1 cellular context compared by ENCODE assay signal in the genomic region with DNA sequence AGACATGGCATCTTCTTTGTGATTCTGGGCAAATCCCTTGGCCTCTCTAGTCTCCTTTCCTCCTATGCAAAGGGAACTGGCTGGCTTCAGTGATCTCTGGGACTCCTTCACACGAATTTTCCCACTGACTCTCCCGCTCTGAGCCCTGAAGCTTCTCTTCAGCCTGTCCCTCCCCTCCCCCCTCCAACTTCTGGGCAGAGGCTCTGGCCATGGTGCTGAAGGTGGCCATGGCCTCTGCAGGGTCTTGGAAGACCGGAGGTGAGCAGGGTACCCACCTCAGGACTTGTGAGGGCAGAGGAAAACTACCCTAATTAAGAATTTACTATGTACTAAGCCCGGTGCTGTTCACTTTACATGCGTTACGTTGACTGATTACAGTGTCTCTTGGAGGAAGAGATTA.
TF ChIP-seq lines count a peak whose summit lies in the region.

No MANE protein-coding gene starts in this region.

TF ChIP-seq in K562, 482 proteins besides CTCF, POLR2A, EP300 and RAD21 (continued from another document and continues in another):
- TF ChIP-seq, protein P1, sequence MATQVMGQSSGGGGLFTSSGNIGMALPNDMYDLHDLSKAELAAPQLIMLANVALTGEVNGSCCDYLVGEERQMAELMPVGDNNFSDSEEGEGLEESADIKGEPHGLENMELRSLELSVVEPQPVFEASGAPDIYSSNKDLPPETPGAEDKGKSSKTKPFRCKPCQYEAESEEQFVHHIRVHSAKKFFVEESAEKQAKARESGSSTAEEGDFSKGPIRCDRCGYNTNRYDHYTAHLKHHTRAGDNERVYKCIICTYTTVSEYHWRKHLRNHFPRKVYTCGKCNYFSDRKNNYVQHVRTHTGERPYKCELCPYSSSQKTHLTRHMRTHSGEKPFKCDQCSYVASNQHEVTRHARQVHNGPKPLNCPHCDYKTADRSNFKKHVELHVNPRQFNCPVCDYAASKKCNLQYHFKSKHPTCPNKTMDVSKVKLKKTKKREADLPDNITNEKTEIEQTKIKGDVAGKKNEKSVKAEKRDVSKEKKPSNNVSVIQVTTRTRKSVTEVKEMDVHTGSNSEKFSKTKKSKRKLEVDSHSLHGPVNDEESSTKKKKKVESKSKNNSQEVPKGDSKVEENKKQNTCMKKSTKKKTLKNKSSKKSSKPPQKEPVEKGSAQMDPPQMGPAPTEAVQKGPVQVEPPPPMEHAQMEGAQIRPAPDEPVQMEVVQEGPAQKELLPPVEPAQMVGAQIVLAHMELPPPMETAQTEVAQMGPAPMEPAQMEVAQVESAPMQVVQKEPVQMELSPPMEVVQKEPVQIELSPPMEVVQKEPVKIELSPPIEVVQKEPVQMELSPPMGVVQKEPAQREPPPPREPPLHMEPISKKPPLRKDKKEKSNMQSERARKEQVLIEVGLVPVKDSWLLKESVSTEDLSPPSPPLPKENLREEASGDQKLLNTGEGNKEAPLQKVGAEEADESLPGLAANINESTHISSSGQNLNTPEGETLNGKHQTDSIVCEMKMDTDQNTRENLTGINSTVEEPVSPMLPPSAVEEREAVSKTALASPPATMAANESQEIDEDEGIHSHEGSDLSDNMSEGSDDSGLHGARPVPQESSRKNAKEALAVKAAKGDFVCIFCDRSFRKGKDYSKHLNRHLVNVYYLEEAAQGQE (CRISPR knock-in tag; IDR thresholded peaks at IDR 0.05; ENCODE audit: low read depth): peak; percentile 97
- TF ChIP-seq BRF1 (IDR thresholded peaks at IDR 0.05; ENCODE audit: borderline replicate concordance, extremely low read depth, insufficient read length) (no peak), ZNF174 (CRISPR knock-in tag; IDR thresholded peaks at IDR 0.05) (no peak), NRF1 (conservative IDR thresholded peaks at IDR 0.05 in 1 of 2, IDR thresholded peaks at IDR 0.05 in 1 of 2) (no peak), U2AF1 (optimal IDR thresholded peaks at IDR 0.05; ENCODE audit: low read depth, low read length) (no peak), ZNF3 (CRISPR knock-in tag; IDR thresholded peaks at IDR 0.05) (no peak), ZC3H4 (CRISPR knock-in tag; IDR thresholded peaks at IDR 0.05; ENCODE audit: borderline replicate concordance) (no peak), ZNF263 (CRISPR knock-in tag; IDR thresholded peaks at IDR 0.05; ENCODE audit: borderline replicate concordance) (no peak; the same call in 1 of the 2 replicates), ILK (tag; IDR thresholded peaks at IDR 0.05; ENCODE audit: borderline replicate concordance, low read depth) (no peak), LEF1 (IDR thresholded peaks at IDR 0.05) (no peak), ELF1 (tag; IDR thresholded peaks at IDR 0.05) (no peak), SPI1 (IDR thresholded peaks at IDR 0.05; ENCODE audit: borderline replicate concordance, low read depth, low read length) (no peak), BHLHE40 (IDR thresholded peaks at IDR 0.05; ENCODE audit: low read length) (no peak), SMAD1 (IDR thresholded peaks at IDR 0.05; ENCODE audit: low read depth, low read length, partially characterized antibody) (no peak), NCOA2 (IDR thresholded peaks at IDR 0.05; ENCODE audit: partially characterized antibody in 2 of 2) (no peak), ZNF764 (CRISPR knock-in tag; IDR thresholded peaks at IDR 0.05; ENCODE audit: low read depth) (no peak), HDGF (IDR thresholded peaks at IDR 0.05) (no peak), PHB (CRISPR knock-in tag; IDR thresholded peaks at IDR 0.05) (no peak)
- TF ChIP-seq, protein P2, sequence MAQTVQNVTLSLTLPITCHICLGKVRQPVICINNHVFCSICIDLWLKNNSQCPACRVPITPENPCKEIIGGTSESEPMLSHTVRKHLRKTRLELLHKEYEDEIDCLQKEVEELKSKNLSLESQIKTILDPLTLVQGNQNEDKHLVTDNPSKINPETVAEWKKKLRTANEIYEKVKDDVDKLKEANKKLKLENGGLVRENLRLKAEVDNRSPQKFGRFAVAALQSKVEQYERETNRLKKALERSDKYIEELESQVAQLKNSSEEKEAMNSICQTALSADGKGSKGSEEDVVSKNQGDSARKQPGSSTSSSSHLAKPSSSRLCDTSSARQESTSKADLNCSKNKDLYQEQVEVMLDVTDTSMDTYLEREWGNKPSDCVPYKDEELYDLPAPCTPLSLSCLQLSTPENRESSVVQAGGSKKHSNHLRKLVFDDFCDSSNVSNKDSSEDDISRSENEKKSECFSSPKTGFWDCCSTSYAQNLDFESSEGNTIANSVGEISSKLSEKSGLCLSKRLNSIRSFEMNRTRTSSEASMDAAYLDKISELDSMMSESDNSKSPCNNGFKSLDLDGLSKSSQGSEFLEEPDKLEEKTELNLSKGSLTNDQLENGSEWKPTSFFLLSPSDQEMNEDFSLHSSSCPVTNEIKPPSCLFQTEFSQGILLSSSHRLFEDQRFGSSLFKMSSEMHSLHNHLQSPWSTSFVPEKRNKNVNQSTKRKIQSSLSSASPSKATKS (CRISPR knock-in tag; IDR thresholded peaks at IDR 0.05): no peak
- TF ChIP-seq, protein P3, sequence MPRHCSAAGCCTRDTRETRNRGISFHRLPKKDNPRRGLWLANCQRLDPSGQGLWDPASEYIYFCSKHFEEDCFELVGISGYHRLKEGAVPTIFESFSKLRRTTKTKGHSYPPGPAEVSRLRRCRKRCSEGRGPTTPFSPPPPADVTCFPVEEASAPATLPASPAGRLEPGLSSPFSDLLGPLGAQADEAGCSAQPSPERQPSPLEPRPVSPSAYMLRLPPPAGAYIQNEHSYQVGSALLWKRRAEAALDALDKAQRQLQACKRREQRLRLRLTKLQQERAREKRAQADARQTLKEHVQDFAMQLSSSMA (CRISPR knock-in tag; IDR thresholded peaks at IDR 0.05): no peak
- TF ChIP-seq, protein P4, sequence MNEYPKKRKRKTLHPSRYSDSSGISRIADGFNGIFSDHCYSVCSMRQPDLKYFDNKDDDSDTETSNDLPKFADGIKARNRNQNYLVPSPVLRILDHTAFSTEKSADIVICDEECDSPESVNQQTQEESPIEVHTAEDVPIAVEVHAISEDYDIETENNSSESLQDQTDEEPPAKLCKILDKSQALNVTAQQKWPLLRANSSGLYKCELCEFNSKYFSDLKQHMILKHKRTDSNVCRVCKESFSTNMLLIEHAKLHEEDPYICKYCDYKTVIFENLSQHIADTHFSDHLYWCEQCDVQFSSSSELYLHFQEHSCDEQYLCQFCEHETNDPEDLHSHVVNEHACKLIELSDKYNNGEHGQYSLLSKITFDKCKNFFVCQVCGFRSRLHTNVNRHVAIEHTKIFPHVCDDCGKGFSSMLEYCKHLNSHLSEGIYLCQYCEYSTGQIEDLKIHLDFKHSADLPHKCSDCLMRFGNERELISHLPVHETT (CRISPR knock-in tag; conservative IDR thresholded peaks at IDR 0.05 in 1 of 2, IDR thresholded peaks at IDR 0.05 in 1 of 2): no peak
- TF ChIP-seq, protein P5, sequence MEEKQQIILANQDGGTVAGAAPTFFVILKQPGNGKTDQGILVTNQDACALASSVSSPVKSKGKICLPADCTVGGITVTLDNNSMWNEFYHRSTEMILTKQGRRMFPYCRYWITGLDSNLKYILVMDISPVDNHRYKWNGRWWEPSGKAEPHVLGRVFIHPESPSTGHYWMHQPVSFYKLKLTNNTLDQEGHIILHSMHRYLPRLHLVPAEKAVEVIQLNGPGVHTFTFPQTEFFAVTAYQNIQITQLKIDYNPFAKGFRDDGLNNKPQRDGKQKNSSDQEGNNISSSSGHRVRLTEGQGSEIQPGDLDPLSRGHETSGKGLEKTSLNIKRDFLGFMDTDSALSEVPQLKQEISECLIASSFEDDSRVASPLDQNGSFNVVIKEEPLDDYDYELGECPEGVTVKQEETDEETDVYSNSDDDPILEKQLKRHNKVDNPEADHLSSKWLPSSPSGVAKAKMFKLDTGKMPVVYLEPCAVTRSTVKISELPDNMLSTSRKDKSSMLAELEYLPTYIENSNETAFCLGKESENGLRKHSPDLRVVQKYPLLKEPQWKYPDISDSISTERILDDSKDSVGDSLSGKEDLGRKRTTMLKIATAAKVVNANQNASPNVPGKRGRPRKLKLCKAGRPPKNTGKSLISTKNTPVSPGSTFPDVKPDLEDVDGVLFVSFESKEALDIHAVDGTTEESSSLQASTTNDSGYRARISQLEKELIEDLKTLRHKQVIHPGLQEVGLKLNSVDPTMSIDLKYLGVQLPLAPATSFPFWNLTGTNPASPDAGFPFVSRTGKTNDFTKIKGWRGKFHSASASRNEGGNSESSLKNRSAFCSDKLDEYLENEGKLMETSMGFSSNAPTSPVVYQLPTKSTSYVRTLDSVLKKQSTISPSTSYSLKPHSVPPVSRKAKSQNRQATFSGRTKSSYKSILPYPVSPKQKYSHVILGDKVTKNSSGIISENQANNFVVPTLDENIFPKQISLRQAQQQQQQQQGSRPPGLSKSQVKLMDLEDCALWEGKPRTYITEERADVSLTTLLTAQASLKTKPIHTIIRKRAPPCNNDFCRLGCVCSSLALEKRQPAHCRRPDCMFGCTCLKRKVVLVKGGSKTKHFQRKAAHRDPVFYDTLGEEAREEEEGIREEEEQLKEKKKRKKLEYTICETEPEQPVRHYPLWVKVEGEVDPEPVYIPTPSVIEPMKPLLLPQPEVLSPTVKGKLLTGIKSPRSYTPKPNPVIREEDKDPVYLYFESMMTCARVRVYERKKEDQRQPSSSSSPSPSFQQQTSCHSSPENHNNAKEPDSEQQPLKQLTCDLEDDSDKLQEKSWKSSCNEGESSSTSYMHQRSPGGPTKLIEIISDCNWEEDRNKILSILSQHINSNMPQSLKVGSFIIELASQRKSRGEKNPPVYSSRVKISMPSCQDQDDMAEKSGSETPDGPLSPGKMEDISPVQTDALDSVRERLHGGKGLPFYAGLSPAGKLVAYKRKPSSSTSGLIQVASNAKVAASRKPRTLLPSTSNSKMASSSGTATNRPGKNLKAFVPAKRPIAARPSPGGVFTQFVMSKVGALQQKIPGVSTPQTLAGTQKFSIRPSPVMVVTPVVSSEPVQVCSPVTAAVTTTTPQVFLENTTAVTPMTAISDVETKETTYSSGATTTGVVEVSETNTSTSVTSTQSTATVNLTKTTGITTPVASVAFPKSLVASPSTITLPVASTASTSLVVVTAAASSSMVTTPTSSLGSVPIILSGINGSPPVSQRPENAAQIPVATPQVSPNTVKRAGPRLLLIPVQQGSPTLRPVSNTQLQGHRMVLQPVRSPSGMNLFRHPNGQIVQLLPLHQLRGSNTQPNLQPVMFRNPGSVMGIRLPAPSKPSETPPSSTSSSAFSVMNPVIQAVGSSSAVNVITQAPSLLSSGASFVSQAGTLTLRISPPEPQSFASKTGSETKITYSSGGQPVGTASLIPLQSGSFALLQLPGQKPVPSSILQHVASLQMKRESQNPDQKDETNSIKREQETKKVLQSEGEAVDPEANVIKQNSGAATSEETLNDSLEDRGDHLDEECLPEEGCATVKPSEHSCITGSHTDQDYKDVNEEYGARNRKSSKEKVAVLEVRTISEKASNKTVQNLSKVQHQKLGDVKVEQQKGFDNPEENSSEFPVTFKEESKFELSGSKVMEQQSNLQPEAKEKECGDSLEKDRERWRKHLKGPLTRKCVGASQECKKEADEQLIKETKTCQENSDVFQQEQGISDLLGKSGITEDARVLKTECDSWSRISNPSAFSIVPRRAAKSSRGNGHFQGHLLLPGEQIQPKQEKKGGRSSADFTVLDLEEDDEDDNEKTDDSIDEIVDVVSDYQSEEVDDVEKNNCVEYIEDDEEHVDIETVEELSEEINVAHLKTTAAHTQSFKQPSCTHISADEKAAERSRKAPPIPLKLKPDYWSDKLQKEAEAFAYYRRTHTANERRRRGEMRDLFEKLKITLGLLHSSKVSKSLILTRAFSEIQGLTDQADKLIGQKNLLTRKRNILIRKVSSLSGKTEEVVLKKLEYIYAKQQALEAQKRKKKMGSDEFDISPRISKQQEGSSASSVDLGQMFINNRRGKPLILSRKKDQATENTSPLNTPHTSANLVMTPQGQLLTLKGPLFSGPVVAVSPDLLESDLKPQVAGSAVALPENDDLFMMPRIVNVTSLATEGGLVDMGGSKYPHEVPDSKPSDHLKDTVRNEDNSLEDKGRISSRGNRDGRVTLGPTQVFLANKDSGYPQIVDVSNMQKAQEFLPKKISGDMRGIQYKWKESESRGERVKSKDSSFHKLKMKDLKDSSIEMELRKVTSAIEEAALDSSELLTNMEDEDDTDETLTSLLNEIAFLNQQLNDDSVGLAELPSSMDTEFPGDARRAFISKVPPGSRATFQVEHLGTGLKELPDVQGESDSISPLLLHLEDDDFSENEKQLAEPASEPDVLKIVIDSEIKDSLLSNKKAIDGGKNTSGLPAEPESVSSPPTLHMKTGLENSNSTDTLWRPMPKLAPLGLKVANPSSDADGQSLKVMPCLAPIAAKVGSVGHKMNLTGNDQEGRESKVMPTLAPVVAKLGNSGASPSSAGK (IDR thresholded peaks at IDR 0.05): no peak
- TF ChIP-seq, protein P6, sequence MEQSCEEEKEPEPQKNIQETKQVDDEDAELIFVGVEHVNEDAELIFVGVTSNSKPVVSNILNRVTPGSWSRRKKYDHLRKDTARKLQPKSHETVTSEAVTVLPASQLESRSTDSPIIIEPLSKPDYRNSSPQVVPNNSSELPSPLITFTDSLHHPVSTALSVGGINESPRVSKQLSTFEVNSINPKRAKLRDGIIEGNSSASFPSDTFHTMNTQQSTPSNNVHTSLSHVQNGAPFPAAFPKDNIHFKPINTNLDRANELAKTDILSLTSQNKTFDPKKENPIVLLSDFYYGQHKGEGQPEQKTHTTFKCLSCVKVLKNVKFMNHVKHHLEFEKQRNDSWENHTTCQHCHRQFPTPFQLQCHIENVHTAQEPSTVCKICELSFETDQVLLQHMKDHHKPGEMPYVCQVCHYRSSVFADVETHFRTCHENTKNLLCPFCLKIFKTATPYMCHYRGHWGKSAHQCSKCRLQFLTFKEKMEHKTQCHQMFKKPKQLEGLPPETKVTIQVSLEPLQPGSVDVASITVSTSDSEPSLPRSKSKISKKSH (CRISPR knock-in tag; IDR thresholded peaks at IDR 0.05): no peak
- TF ChIP-seq, protein P7, sequence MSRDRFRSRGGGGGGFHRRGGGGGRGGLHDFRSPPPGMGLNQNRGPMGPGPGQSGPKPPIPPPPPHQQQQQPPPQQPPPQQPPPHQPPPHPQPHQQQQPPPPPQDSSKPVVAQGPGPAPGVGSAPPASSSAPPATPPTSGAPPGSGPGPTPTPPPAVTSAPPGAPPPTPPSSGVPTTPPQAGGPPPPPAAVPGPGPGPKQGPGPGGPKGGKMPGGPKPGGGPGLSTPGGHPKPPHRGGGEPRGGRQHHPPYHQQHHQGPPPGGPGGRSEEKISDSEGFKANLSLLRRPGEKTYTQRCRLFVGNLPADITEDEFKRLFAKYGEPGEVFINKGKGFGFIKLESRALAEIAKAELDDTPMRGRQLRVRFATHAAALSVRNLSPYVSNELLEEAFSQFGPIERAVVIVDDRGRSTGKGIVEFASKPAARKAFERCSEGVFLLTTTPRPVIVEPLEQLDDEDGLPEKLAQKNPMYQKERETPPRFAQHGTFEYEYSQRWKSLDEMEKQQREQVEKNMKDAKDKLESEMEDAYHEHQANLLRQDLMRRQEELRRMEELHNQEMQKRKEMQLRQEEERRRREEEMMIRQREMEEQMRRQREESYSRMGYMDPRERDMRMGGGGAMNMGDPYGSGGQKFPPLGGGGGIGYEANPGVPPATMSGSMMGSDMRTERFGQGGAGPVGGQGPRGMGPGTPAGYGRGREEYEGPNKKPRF (IDR thresholded peaks at IDR 0.05; ENCODE audit: low read depth, low read length): no peak
